ENCODE assay signal across 19 cellular contexts in genomic region chr1:175933801-175934200, GRCh38.
A peak's percentile ranks its signal among the peaks of the same experiment; 100 is the strongest.
DNase-seq lines count a peak whose midpoint lies in the region; ATAC-seq and TF ChIP-seq lines count a peak whose summit lies in the region.
"Had no signal": no experiment of that assay in that cellular context is flagged by ENCODE, and none has a peak within 500 bp of the region (broad histone marks: within the 10 kb centered on the region; RNA-seq: fewer than 3 reads in every experiment).

No MANE protein-coding gene starts in this region.

- no peak for TF ChIP-seq CTCF in body of pancreas (IDR thresholded peaks at IDR 0.05)

- no peak overlapping the region for H3K4me3 ChIP-seq in body of pancreas
- H3K4me3 ChIP-seq: adrenal gland, upper lobe of right lung had no signal

- ATAC-seq in GM21619 (IDR thresholded peaks at IDR 0.05; ENCODE audit: unreplicated experiment) = no peak
- no peak for ATAC-seq in body of pancreas
- ATAC-seq: activated CD4-positive, alpha-beta T cell treated with anti-CD3 and anti-CD28 coated beads for 36 hours; stimulated activated naive CD8-positive, alpha-beta T cell treated with anti-CD3 and anti-CD28 coated beads, Interleukin-15, amount 100 ng/mL, for 72 hours; upper lobe of right lung had no signal

- H3K27me3 ChIP-seq in body of pancreas = no peaks in the 10 kb centered on the region
- H3K27me3 ChIP-seq: adrenal gland, upper lobe of right lung had no signal

- no peaks in the 10 kb centered on the region for H3K4me1 ChIP-seq in body of pancreas
- H3K4me1 ChIP-seq: adrenal gland, upper lobe of right lung had no signal

- H3K27ac ChIP-seq in body of pancreas = no peak overlapping the region
- H3K27ac ChIP-seq: adrenal gland, C4-2B, upper lobe of right lung had no signal

- DNase-seq in EH (ENCODE audit: low read depth) (peak; percentile 61), GM04504 (ENCODE audit: low read depth) (peak; percentile 14), SK-MEL-5 (ENCODE audit: low read depth, low spot score) (peak; percentile 58), hepatic stellate cell (ENCODE audit: low spot score) (peak; percentile 65), AML-193 (lab: John Stamatoyannopoulos, UW) (no peak), DMS53 (lab: John Stamatoyannopoulos, UW) (no peak), body of pancreas (no peak)
- DNase-seq: activated CD4-positive, alpha-beta T cell treated with anti-CD3 and anti-CD28 coated beads for 36 hours; activated CD8-positive, alpha-beta memory T cell treated with anti-CD3 and anti-CD28 coated beads, Interleukin-2, amount 50 U/mL, for 4 hours; activated effector memory CD4-positive, alpha-beta T cell treated with anti-CD3 and anti-CD28 coated beads, Interleukin-2, amount 50 U/mL, for 16 hours; adrenal gland; glutamatergic neuron; islet precursor cell; NCI-H1694; NCI-H446; stimulated activated naive CD8-positive, alpha-beta T cell treated with anti-CD3 and anti-CD28 coated beads, Interleukin-15, amount 100 ng/mL, for 72 hours; upper lobe of right lung had no signal

- in situ Hi-C loops in SK-MEL-5 (cut with HindIII; ENCODE audit: low pct_unique_long_range_greater_than_20kb, low sequenced_read_pairs) = no loop called here

- H3K9me3 ChIP-seq in body of pancreas = no peaks in the 10 kb centered on the region

- 87 to 89% methylated on average over 3 of the region's 3 CpGs for WGBS in body of pancreas, 2 donors

- intact Hi-C loops in body of pancreas (cut with DNase I) = no loop called here

- H3K36me3 ChIP-seq in body of pancreas (replicated peaks in 1 of 2; ENCODE audit: insufficient read depth in 1 of 2, low read depth in 2 of 2) = no peaks in the 10 kb centered on the region
- H3K36me3 ChIP-seq: adrenal gland had no signal

- TF ChIP-seq POLR2A in body of pancreas (IDR thresholded peaks at IDR 0.05) = no peak

Comparison
In these comparisons a context has a peak if more than half of its experiments do, and no peak if none do; other contexts are left out.
1. DNase-seq: peak in EH (single experiment), GM04504 (single experiment), SK-MEL-5 (single experiment) and hepatic stellate cell (single experiment); none in AML-193 (0 of 2), DMS53 (single experiment) and body of pancreas (0 of 4).